38 cellular contexts compared by ENCODE assay signal in the genomic region with DNA sequence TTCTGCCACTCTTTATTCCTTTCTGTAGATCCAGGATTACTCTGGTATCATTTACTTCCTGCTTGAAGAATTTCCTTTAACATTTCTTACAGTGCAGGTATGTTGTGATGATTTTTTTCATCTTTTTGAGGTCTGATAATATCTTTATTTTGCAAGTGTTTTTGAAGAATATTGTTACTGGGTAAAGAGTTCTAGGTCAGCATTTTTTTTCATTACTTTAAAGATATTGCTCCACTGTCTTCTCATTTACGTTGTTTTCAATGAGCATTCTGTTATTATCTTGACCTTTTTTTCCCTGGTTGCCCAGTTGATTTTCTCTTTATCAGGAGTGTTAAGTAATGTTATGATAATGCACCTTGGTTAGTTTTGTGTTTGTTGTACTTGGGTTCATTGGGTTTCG. TPM values are rescaled to one million over a fixed set of nuclear protein-coding genes. Genes with fewer than 3 reads are reported as not detected.
"Had no signal": no experiment of that assay in that cellular context is flagged by ENCODE, and none has a peak within 500 bp of the region (broad histone marks: within the 10 kb centered on the region; RNA-seq: fewer than 3 reads in every experiment).

No MANE protein-coding gene starts in this region.

- ATAC-seq: activated CD8-positive, alpha-beta T cell treated with anti-CD3 and anti-CD28 coated beads for 36 hours; activated T-cell treated with anti-CD3 and anti-CD28 coated beads, Interleukin-2, amount 50 U/mL, for 4 hours; activated T-helper 17 cell treated with anti-CD3 and anti-CD28 coated beads, Interleukin-2, amount 50 U/mL, for 72 hours; body of pancreas had no signal

- H3K4me3 ChIP-seq: adrenal gland, body of pancreas, breast epithelium had no signal

- H3K9me3 ChIP-seq: adrenal gland, body of pancreas had no signal

- FAIRE-seq: astrocyte, TTC549 had no signal

- H3K36me3 ChIP-seq: adrenal gland, brain microvascular endothelial cell, breast epithelium had no signal

- H3K4me1 ChIP-seq: adrenal gland, body of pancreas, breast epithelium had no signal

- DNase-seq: activated B cell treated with CpG ODN at 0.5 μM for 24 hours; activated CD4-positive, alpha-beta memory T cell treated with anti-CD3 and anti-CD28 coated beads for 36 hours; activated CD4-positive, alpha-beta T cell treated with anti-CD3 and anti-CD28 coated beads for 4 hours; activated CD4-positive, alpha-beta T cell treated with anti-CD3 and anti-CD28 coated beads, Interleukin-2, amount 10 ng/mL, durations not matched to agents 24 days and 14 days; activated CD4-positive, alpha-beta T cell treated with anti-CD3 and anti-CD28 coated beads, Interleukin-2, amount 50 U/mL, for 1 hour; activated CD4-positive, alpha-beta T cell treated with anti-CD3 and anti-CD28 coated beads, Interleukin-2, amount 50 U/mL, for 4 hours; activated CD4-positive, CD25-positive, alpha-beta regulatory T cell treated with anti-CD3 and anti-CD28 coated beads, Interleukin-2, amount 50 U/mL, for 72 hours; activated CD8-positive, alpha-beta memory T cell treated with anti-CD3 and anti-CD28 coated beads, Interleukin-2, amount 50 U/mL, for 4 hours; activated CD8-positive, alpha-beta T cell treated with anti-CD3 and anti-CD28 coated beads for 36 hours; activated effector memory CD4-positive, alpha-beta T cell treated with anti-CD3 and anti-CD28 coated beads, Interleukin-2, amount 50 U/mL, for 16 hours; activated gamma-delta T cell treated with Interleukin-2 at 50 U/mL for 16 hours; activated naive CD4-positive, alpha-beta T cell; activated naive CD4-positive, alpha-beta T cell treated with anti-CD3 and anti-CD28 coated beads for 36 hours; activated naive CD4-positive, alpha-beta T cell treated with anti-CD3 and anti-CD28 coated beads, Interleukin-2, amount 50 U/mL, for 16 hours; activated naive CD8-positive, alpha-beta T cell treated with anti-CD3 and anti-CD28 coated beads for 36 hours; activated T-cell treated with anti-CD3 and anti-CD28 coated beads for 4 hours; activated T-cell treated with anti-CD3 and anti-CD28 coated beads, Interleukin-2, amount 50 U/mL, for 1 hour; activated T-cell treated with anti-CD3 and anti-CD28 coated beads, Interleukin-2, amount 50 U/mL, for 4 hours; activated T-cell treated with anti-CD3 and anti-CD28 coated beads, Interleukin-2, amount 50 U/mL, for 72 hours; adrenal gland; amniotic stem cell; aorta; body of pancreas; brain microvascular endothelial cell; cerebellar nuclear complex; T-helper 1 cell; T-helper 2 cell; T-helper 9 cell had no signal

- H3K27me3 ChIP-seq: adrenal gland, body of pancreas, brain microvascular endothelial cell, breast epithelium had no signal

- H3K27ac ChIP-seq: adrenal gland, body of pancreas, brain microvascular endothelial cell, breast epithelium, VCaP had no signal

RNA-seq across cellular contexts. Expression of gene TMEM247, which starts 31.7 kb away (rescaled TPM):
- total RNA-seq: activated B cell treated with CpG ODN at 0.5 μM for 24 hours; activated CD4-positive, alpha-beta memory T cell treated with anti-CD3 and anti-CD28 coated beads for 36 hours; activated CD4-positive, alpha-beta T cell treated with anti-CD3 and anti-CD28 coated beads, Interleukin-2, amount 10 ng/mL, durations not matched to agents 24 days and 14 days; activated CD8-positive, alpha-beta memory T cell treated with anti-CD3 and anti-CD28 coated beads for 36 hours; activated CD8-positive, alpha-beta T cell treated with anti-CD3 and anti-CD28 coated beads for 36 hours; activated naive CD4-positive, alpha-beta T cell treated with anti-CD3 and anti-CD28 coated beads for 36 hours; activated naive CD4-positive, alpha-beta T cell treated with anti-CD3 and anti-CD28 coated beads, Interleukin-2, amount 50 U/mL, for 72 hours; activated naive CD8-positive, alpha-beta T cell treated with anti-CD3 and anti-CD28 coated beads for 36 hours; activated T-cell treated with anti-CD3 and anti-CD28 coated beads, Interleukin-2, amount 50 U/mL, for 4 hours; activated T-cell treated with anti-CD3 and anti-CD28 coated beads, Interleukin-2, amount 50 U/mL, for 72 hours; activated T-helper 1 cell treated with anti-CD3 and anti-CD28 coated beads, Interleukin-12 subunit alpha, Interleukin-12 subunit beta, Interleukin-2, Interleukin-4 antibody, amounts not matched to agents 30 ng/mL and 10 ng/mL and 1 ng/mL, durations not matched to agents 14 hours and 24 hours and 36 hours; activated T-helper 17 cell treated with anti-CD3 and anti-CD28 coated beads, Interleukin-2, amount 50 U/mL, for 72 hours; adrenal gland; aorta; astrocyte; body of pancreas; breast epithelium; cardiac septum; chondrocyte had no signal
- polyA plus RNA-seq: adrenal gland, aorta had no signal
